Comparison of ENCODE assay signal across 17 cellular contexts in genomic region chr14:61268797-61269196, GRCh38.
"Had no signal": no experiment of that assay in that cellular context is flagged by ENCODE, and none has a peak within 500 bp of the region (broad histone marks: within the 10 kb centered on the region; RNA-seq: fewer than 3 reads in every experiment).

No MANE protein-coding gene starts in this region.

- H3K4me1 ChIP-seq: pancreas had no signal

- H3K27me3 ChIP-seq: hepatocyte, pancreas had no signal

- H3K27ac ChIP-seq: coronary artery, hepatocyte, left ventricle myocardium inferior, lower lobe of right lung, neural progenitor cell, pancreas had no signal

- DNase-seq: effector CD4-positive, alpha-beta T cell; endodermal cell; foreskin melanocyte; head of caudate nucleus; kidney; left cardiac atrium; left ventricle myocardium inferior; lower lobe of right lung; pancreas; right cardiac atrium; stimulated activated CD4-positive, alpha-beta T cell treated with anti-CD3 and anti-CD28 coated beads, Interleukin-4, amount 100 ng/mL, for 1 hour; stimulated activated naive B cell treated with anti-CD40 and anti-IgM and Interleukin-4, amounts not matched to agents 10 μg/mL and 1 μg/mL and 100 μg/mL, for 72 hours had no signal

- H3K9me3 ChIP-seq: left ventricle myocardium inferior, lower lobe of right lung, pancreas, thoracic aorta had no signal

- H3K4me3 ChIP-seq: coronary artery, hepatocyte, lower lobe of right lung, neural progenitor cell, smooth muscle cell had no signal

- H3K36me3 ChIP-seq: left ventricle myocardium inferior, lower lobe of right lung, neural progenitor cell, pancreas, thoracic aorta had no signal
